In the genomic region with DNA sequence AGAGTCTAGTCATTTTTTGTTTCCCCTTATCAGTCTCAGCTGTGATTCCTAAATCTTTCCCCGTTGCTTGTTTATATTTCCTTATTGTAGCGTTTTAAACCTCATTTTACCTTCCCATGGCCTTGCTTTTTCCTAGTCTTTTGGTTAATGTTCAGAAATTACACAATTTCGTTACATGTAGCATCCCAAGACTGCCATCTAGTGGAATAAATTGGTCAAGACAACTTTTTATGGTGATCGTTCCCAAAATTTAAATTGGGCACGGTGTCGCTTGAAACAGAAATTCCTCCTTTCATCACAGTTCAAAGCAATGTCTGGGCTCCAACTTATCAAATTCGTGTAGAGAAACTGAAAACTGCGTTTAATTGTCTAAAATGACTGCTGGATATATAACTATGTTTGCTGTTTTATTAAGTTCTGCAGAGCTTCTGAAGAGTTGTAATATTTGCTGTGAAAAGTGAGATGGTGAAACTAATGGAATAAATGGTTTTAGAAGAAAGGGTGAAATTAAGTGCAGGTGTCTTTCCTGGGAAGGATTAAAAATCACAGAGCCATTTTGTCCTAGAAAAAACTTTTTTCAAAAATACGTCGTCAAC, we compare ENCODE assay signal across 8 cellular contexts.
DNase-seq lines count a peak whose midpoint lies in the region; ATAC-seq and TF ChIP-seq lines count a peak whose summit lies in the region.

No MANE protein-coding gene starts in this region.

- H4K8ac ChIP-seq in H9 (replicated peaks; ENCODE audit: insufficient read length, low read depth, low read length): no peak overlapping the region

- no peak for ATAC-seq in HG03439 (IDR thresholded peaks at IDR 0.05; ENCODE audit: unreplicated experiment)

- no peaks in the 10 kb centered on the region for H3K27me3 ChIP-seq in DOHH2 (ENCODE audit: control insufficient read depth, low read length)
- no peaks in the 10 kb centered on the region for H3K27me3 ChIP-seq in H9 (ENCODE audit: insufficient read depth, low read length)

- H3K9me3 Mint-ChIP-seq in H9: no peaks in the 10 kb centered on the region
- H3K9me3 Mint-ChIP-seq in activated T-helper 2 cell treated with anti-CD3 and anti-CD28 coated beads, Interferon-gamma antibody, Interleukin-2, Interleukin-4, amounts not matched to agents 10 μg/mL and 5 μg/mL and 100 μg/mL, durations not matched to agents 14 hours and 24 hours and 36 hours: no peaks in the 10 kb centered on the region

- no peak overlapping the region for H2BK15ac ChIP-seq in H9 (ENCODE audit: low read depth, low read length)

- intact Hi-C loops in activated T-helper 2 cell treated with anti-CD3 and anti-CD28 coated beads, Interferon-gamma antibody, Interleukin-2, Interleukin-4, amounts not matched to agents 10 μg/mL and 5 μg/mL and 100 μg/mL, durations not matched to agents 14 hours and 24 hours and 36 hours (cut with micrococcal nuclease): loop anchor here (5.0 to 10.0 kb wide), 2 partner anchors 372 to 459 kb away; a partner anchor contains a TSS

- H2BK120ac ChIP-seq in H9 (ENCODE audit: low read depth, low read length, poor library complexity, severe bottlenecking): no peak overlapping the region

- H3K56ac ChIP-seq in H9 (ENCODE audit: insufficient read length, low read depth, low read length): no peak overlapping the region

- H3K79me1 ChIP-seq in H9 (ENCODE audit: insufficient read depth, low read depth, low read length, poor library complexity, severe bottlenecking): no peaks in the 10 kb centered on the region

- H3K4me2 ChIP-seq in DOHH2 (ENCODE audit: low read length) (no peak overlapping the region; the same call in 1 of the 2 replicates), H9 (ENCODE audit: insufficient read depth, insufficient read length, low read length) (no peak overlapping the region)

- H2BK5ac ChIP-seq in H9 (ENCODE audit: insufficient read length, low read length): no peak overlapping the region

- peaks cover 2% of the 10 kb centered on the region; the same call in 1 of the 2 replicates for H3K27me3 Mint-ChIP-seq in H9 (ENCODE audit: low read depth)
- H3K27me3 Mint-ChIP-seq in activated T-helper 2 cell treated with anti-CD3 and anti-CD28 coated beads, Interferon-gamma antibody, Interleukin-2, Interleukin-4, amounts not matched to agents 10 μg/mL and 5 μg/mL and 100 μg/mL, durations not matched to agents 14 hours and 24 hours and 36 hours (ENCODE audit: low read depth): peaks cover 16% of the 10 kb centered on the region

- H2AFZ ChIP-seq in H9 (ENCODE audit: low read length): peak overlapping the region; percentile 78

- H3K79me2 ChIP-seq in DOHH2 (ENCODE audit: control insufficient read depth, low read length): no peaks in the 10 kb centered on the region
- no peaks in the 10 kb centered on the region for H3K79me2 ChIP-seq in H9 (ENCODE audit: insufficient read depth, low read length)

- H3K27ac Mint-ChIP-seq in H9: no peak overlapping the region
- H3K27ac Mint-ChIP-seq in activated T-helper 2 cell treated with anti-CD3 and anti-CD28 coated beads, Interferon-gamma antibody, Interleukin-2, Interleukin-4, amounts not matched to agents 10 μg/mL and 5 μg/mL and 100 μg/mL, durations not matched to agents 14 hours and 24 hours and 36 hours: no peak overlapping the region

- H3K4me1 Mint-ChIP-seq in H9: peaks cover 16 to 25% of the 10 kb centered on the region in 2 experiments
- H3K4me1 Mint-ChIP-seq in activated T-helper 2 cell treated with anti-CD3 and anti-CD28 coated beads, Interferon-gamma antibody, Interleukin-2, Interleukin-4, amounts not matched to agents 10 μg/mL and 5 μg/mL and 100 μg/mL, durations not matched to agents 14 hours and 24 hours and 36 hours (ENCODE audit: low read depth): peaks cover 5% of the 10 kb centered on the region

- H3K4me3 ChIP-seq in DOHH2 (ENCODE audit: low read length): no peak overlapping the region

- H3K36me3 Mint-ChIP-seq in H9 (ENCODE audit: insufficient read depth in 1 of 3, low read depth in 3 of 3): no peaks in the 10 kb centered on the region
- no peaks in the 10 kb centered on the region for H3K36me3 Mint-ChIP-seq in activated T-helper 2 cell treated with anti-CD3 and anti-CD28 coated beads, Interferon-gamma antibody, Interleukin-2, Interleukin-4, amounts not matched to agents 10 μg/mL and 5 μg/mL and 100 μg/mL, durations not matched to agents 14 hours and 24 hours and 36 hours (ENCODE audit: low read depth)

- DNase-seq in H9: no peak
- peak; percentile 57 for DNase-seq in NCI-H2227 treated with DMSO at 0.1 percent for 48 hours (lab: John Stamatoyannopoulos, UW)
- DNase-seq in astrocyte of the hippocampus (ENCODE audit: low read depth, low spot score): peak; percentile 72
- peak; percentile 54 for DNase-seq in kidney tubule cell (ENCODE audit: low spot score)
- DNase-seq in GM19240 (ENCODE audit: insufficient read length, low spot score): no peak
- no peak for DNase-seq in activated T-helper 2 cell treated with anti-CD3 and anti-CD28 coated beads, Interferon-gamma antibody, Interleukin-2, Interleukin-4, amounts not matched to agents 10 μg/mL and 5 μg/mL and 100 μg/mL, durations not matched to agents 14 hours and 24 hours and 36 hours (ENCODE audit: low spot score)

- no peaks in the 10 kb centered on the region for H3K36me3 ChIP-seq in DOHH2 (ENCODE audit: control insufficient read depth, low read length)

- H3K4me1 ChIP-seq in DOHH2 (ENCODE audit: control insufficient read depth, low read length): peaks cover 30% of the 10 kb centered on the region
- H3K4me1 ChIP-seq in H9 (ENCODE audit: insufficient read depth, low read length): peaks cover 2% of the 10 kb centered on the region; the same call in 1 of the 2 replicates

- H4K20me1 ChIP-seq in DOHH2 (ENCODE audit: control insufficient read depth, insufficient read depth, low read depth, low read length) (no peaks in the 10 kb centered on the region), H9 (ENCODE audit: control insufficient read depth, insufficient read depth, insufficient read length) (no peaks in the 10 kb centered on the region)

- H3K4me3 Mint-ChIP-seq in H9: no peak overlapping the region
- H3K4me3 Mint-ChIP-seq in activated T-helper 2 cell treated with anti-CD3 and anti-CD28 coated beads, Interferon-gamma antibody, Interleukin-2, Interleukin-4, amounts not matched to agents 10 μg/mL and 5 μg/mL and 100 μg/mL, durations not matched to agents 14 hours and 24 hours and 36 hours (ENCODE audit: low read depth): no peak overlapping the region

- no peak overlapping the region for H3K4ac ChIP-seq in H9 (ENCODE audit: low read depth, low read length)

- H4K91ac ChIP-seq in H9 (ENCODE audit: insufficient read length, low read depth, low read length): no peak overlapping the region

- no peak overlapping the region for H3K9ac ChIP-seq in H9 (ENCODE audit: extremely low read depth, insufficient read length, low read length)

- no peaks in the 10 kb centered on the region for H3K23me2 ChIP-seq in H9 (ENCODE audit: insufficient read length, low read depth, low read length, poor library complexity, severe bottlenecking)

- no peak overlapping the region for H2AK5ac ChIP-seq in H9 (ENCODE audit: insufficient read length, low read length)

- H3K9me2 ChIP-seq in DOHH2 (replicated peaks; ENCODE audit: control insufficient read depth, low read length): no peaks in the 10 kb centered on the region

- no peak overlapping the region for H4K5ac ChIP-seq in H9 (ENCODE audit: insufficient read length, low read depth, low read length)

- TF ChIP-seq CTCF in DOHH2 (IDR thresholded peaks at IDR 0.05; ENCODE audit: low read depth, low read length, poor library complexity, severe bottlenecking) (peak; percentile 89), H9 (conservative IDR thresholded peaks at IDR 0.05) (peak; percentile 82)

- H2BK20ac ChIP-seq in H9 (ENCODE audit: low read depth, low read length, poor library complexity, severe bottlenecking): no peak overlapping the region

- no CpG with 5 or more reads among the region's 10 CpGs for WGBS in H9 (ENCODE audit: extremely low coverage, insufficient read length, low lambda C conversion rate)

- no peak overlapping the region for H3K27ac ChIP-seq in DOHH2 (ENCODE audit: low read depth, low read length)
- no peak overlapping the region for H3K27ac ChIP-seq in H9 (ENCODE audit: insufficient read length, low read depth, low read length)

- no peak overlapping the region for H2BK12ac ChIP-seq in H9 (ENCODE audit: insufficient read length, low read depth, low read length)

- H3K14ac ChIP-seq in H9 (ENCODE audit: insufficient read depth, low read length): no peak overlapping the region

- H3F3A ChIP-seq in DOHH2 (ENCODE audit: control insufficient read depth, insufficient read depth): 0 out of 2 replicates have a peak, but pooled peaks cover 3% of the 10 kb centered on the region

- H3T11ph ChIP-seq in H9 (ENCODE audit: low read length): no peak overlapping the region

- H3K18ac ChIP-seq in H9 (ENCODE audit: insufficient read length, low read depth, low read length): no peak overlapping the region

- H3K9me3 ChIP-seq in DOHH2 (ENCODE audit: control insufficient read depth, insufficient read depth, low read length) (no peaks in the 10 kb centered on the region), H9 (ENCODE audit: control insufficient read depth, low read depth, low read length) (no peaks in the 10 kb centered on the region)

- H3K23ac ChIP-seq in H9 (ENCODE audit: insufficient read length, low read depth, low read length): no peak overlapping the region

Comparison
In these comparisons a context has a peak if more than half of its experiments do, and no peak if none do; other contexts are left out.
1. DNase-seq: peak in NCI-H2227 treated with DMSO at 0.1 percent for 48 hours (single experiment), astrocyte of the hippocampus (single experiment) and kidney tubule cell (single experiment); none in H9 (single experiment), GM19240 (single experiment) and activated T-helper 2 cell treated with anti-CD3 and anti-CD28 coated beads, Interferon-gamma antibody, Interleukin-2, Interleukin-4, amounts not matched to agents 10 μg/mL and 5 μg/mL and 100 μg/mL, durations not matched to agents 14 hours and 24 hours and 36 hours (single experiment).